ENCODE assay signal across 11 cellular contexts in genomic region chr18:74501386-74501785, GRCh38. TPM values are rescaled to one million over a fixed set of nuclear protein-coding genes. Genes with fewer than 3 reads are reported as not detected.
DNase-seq lines count a peak whose midpoint lies in the region; ATAC-seq and TF ChIP-seq lines count a peak whose summit lies in the region.
"Had no signal": no experiment of that assay in that cellular context is flagged by ENCODE, and none has a peak within 500 bp of the region (broad histone marks: within the 10 kb centered on the region; RNA-seq: fewer than 3 reads in every experiment).

No MANE protein-coding gene starts in this region.

- ATAC-seq in natural killer cell (no peak), HG03520 (IDR thresholded peaks at IDR 0.05; ENCODE audit: unreplicated experiment) (no peak), GM19035 (IDR thresholded peaks at IDR 0.05; ENCODE audit: unreplicated experiment) (no peak)

- peak overlapping the region in 5 of 10 experiments; percentile 47 to 95 (median 88); a peak in 8 of 20 replicates for H3K4me3 ChIP-seq in BLaER1 treated with 17β-estradiol and CSF1 and Interleukin-3, amounts not matched to agents 10 nM and 100 nM
- H3K4me3 ChIP-seq in LNCaP clone FGC (ENCODE audit: low read depth, low read length) (peak overlapping the region; percentile 56), colonic mucosa (no peak overlapping the region)

- in situ Hi-C loops in G401 (cut with HindIII; ENCODE audit: low sequenced_read_pairs): no loop called here

- no peak overlapping the region for H3K4me3 Mint-ChIP-seq in natural killer cell

- DNase-seq in LNCaP clone FGC (ENCODE audit: low read depth) (no peak), colonic mucosa (no peak), natural killer cell (no peak), iPS-NIHi11 (ENCODE audit: low spot score) (no peak), G401 (ENCODE audit: low spot score) (no peak)
- DNase-seq: NCI-H526 treated with DMSO at 0.1 percent for 48 hours had no signal

- H3K36me3 Mint-ChIP-seq in natural killer cell: no peaks in the 10 kb centered on the region

- H3K9ac ChIP-seq in BLaER1 treated with 17β-estradiol and CSF1 and Interleukin-3, amounts not matched to agents 10 nM and 100 nM: peak overlapping the region in 7 of 11 experiments; percentile 39 to 79 (median 60); a peak in 13 of 22 replicates
- peak overlapping the region in 1 of 2 donors; percentile 85 for H3K9ac ChIP-seq in colonic mucosa (ENCODE audit: low read depth in 2 of 2, low read length in 2 of 2)

- no peaks in the 10 kb centered on the region for H3K9me3 ChIP-seq in BLaER1 treated with 17β-estradiol and CSF1 and Interleukin-3, amounts not matched to agents 10 nM and 100 nM (replicated peaks in 1 of 11)
- no peaks in the 10 kb centered on the region for H3K9me3 ChIP-seq in colonic mucosa

- peak overlapping the region; percentile 96 for H3K27ac Mint-ChIP-seq in natural killer cell

- H3K4me2 ChIP-seq in BLaER1 treated with 17β-estradiol and CSF1 and Interleukin-3, amounts not matched to agents 10 nM and 100 nM: peak overlapping the region in 8 of 11 experiments; percentile 56 to 96 (median 92); a peak in 14 of 22 replicates

- H3K4me1 Mint-ChIP-seq in natural killer cell: peaks cover 38 to 39% of the 10 kb centered on the region in 2 donors

- peak overlapping the region; percentile 42 to 99 (median 96); a peak in 12 of 22 replicates for H3K27ac ChIP-seq in BLaER1 treated with 17β-estradiol and CSF1 and Interleukin-3, amounts not matched to agents 10 nM and 100 nM
- peak overlapping the region; percentile 83 for H3K27ac ChIP-seq in colonic mucosa

- intact Hi-C loops in colonic mucosa (cut with DNase I) (loop anchor here (5.0 kb wide), 1 partner anchor 96 kb away; the partner anchor contains the start of gene ZNF407), natural killer cell (cut with micrococcal nuclease) (no loop called here)

- peaks cover 40 to 65% (median 47%) of the 10 kb centered on the region in 10 experiments for H3K4me1 ChIP-seq in BLaER1 treated with 17β-estradiol and CSF1 and Interleukin-3, amounts not matched to agents 10 nM and 100 nM
- H3K4me1 ChIP-seq in colonic mucosa: peaks cover 20% of the 10 kb centered on the region

- no peaks in the 10 kb centered on the region for H3K9me3 Mint-ChIP-seq in natural killer cell
- H3K9me3 Mint-ChIP-seq: brain had no signal

- H3K27me3 ChIP-seq in BLaER1 treated with 17β-estradiol and CSF1 and Interleukin-3, amounts not matched to agents 10 nM and 100 nM: no peaks in the 10 kb centered on the region
- H3K27me3 ChIP-seq in colonic mucosa: no peaks in the 10 kb centered on the region

- peaks cover 48 to 80% (median 62%) of the 10 kb centered on the region in 11 experiments for H3K36me3 ChIP-seq in BLaER1 treated with 17β-estradiol and CSF1 and Interleukin-3, amounts not matched to agents 10 nM and 100 nM
- H3K36me3 ChIP-seq in colonic mucosa: peaks cover 8% of the 10 kb centered on the region

- H4K20me1 ChIP-seq in BLaER1 treated with 17β-estradiol and CSF1 and Interleukin-3, amounts not matched to agents 10 nM and 100 nM: peaks cover 3 to 44% (median 36%) of the 10 kb centered on the region in 11 experiments; a peak in 20 of 22 replicates

- TF ChIP-seq CTCF in LNCaP clone FGC (IDR thresholded peaks at IDR 0.05; ENCODE audit: control insufficient read depth, extremely low read depth, insufficient read depth): no peak
- no peak for TF ChIP-seq CTCF in colonic mucosa (IDR thresholded peaks at IDR 0.05)
- no peak for TF ChIP-seq CTCF in natural killer cell (IDR thresholded peaks at IDR 0.05)

- no peaks in the 10 kb centered on the region for H3K27me3 Mint-ChIP-seq in natural killer cell (ENCODE audit: low read depth in 2 of 2)
- H3K27me3 Mint-ChIP-seq: progenitor cell of endocrine pancreas had no signal

RNA-seq across cellular contexts. Expression of gene CNDP2, which starts 5.2 kb away (rescaled TPM):
- 100 to 1,000 TPM; 206 to 261 TPM for total RNA-seq in colonic mucosa
- total RNA-seq in natural killer cell: 100 to 1,000 TPM; 147 to 167 (median 153) TPM
- total RNA-seq in G401 (2014; rRNA removed; shearing (Covaris generic)): 77.0 and 78.9 TPM in 2 replicates

RNA-seq across cellular contexts. Expression of gene CNDP1, which starts 32.9 kb away (rescaled TPM):
- total RNA-seq in colonic mucosa: under 1 TPM in 1 of 2 donors, not detected in 1; 0.10 TPM
- total RNA-seq in natural killer cell: under 1 TPM; 0.31 to 0.60 (median 0.57) TPM
- not detected in 2 replicates for total RNA-seq in G401 (2014; rRNA removed; shearing (Covaris generic))

RNA-seq across cellular contexts. Expression of gene DIPK1C, which starts 44.3 kb away (rescaled TPM):
- total RNA-seq in colonic mucosa (under 1 TPM in 1 of 2 donors, not detected in 1; 0.24 TPM), natural killer cell (not detected)
- total RNA-seq in G401 (2014; rRNA removed; shearing (Covaris generic)): not detected in 2 replicates
- total RNA-seq: progenitor cell of endocrine pancreas had no signal
